In genomic region chr10:6537704-6538103, GRCh38 we compare ENCODE assay signal across 1 cellular context.
TF ChIP-seq lines count a peak whose summit lies in the region.

No MANE protein-coding gene starts in this region.

TF ChIP-seq in HEK293, 187 proteins besides CTCF, POLR2A, EP300 and RAD21 (continued from another document):
- no peak for TF ChIP-seq REPIN1 (tag by site-specific recombination; IDR thresholded peaks at IDR 0.05; ENCODE audit: low read depth)
- no peak for TF ChIP-seq ZFHX2 (tag by site-specific recombination; conservative IDR thresholded peaks at IDR 0.05)
- TF ChIP-seq ZNF292 (tag by site-specific recombination; IDR thresholded peaks at IDR 0.05; ENCODE audit: borderline replicate concordance, low read depth) = no peak
- no peak for TF ChIP-seq KLF1 (tag by site-specific recombination; IDR thresholded peaks at IDR 0.05)
